8 cellular contexts compared by ENCODE assay signal in genomic region chr1:81802601-81803422, GRCh38. TPM values are rescaled to one million over a fixed set of nuclear protein-coding genes. Genes with fewer than 3 reads are reported as not detected.
DNase-seq lines count a peak whose midpoint lies in the region; ATAC-seq and TF ChIP-seq lines count a peak whose summit lies in the region.

No MANE protein-coding gene starts in this region.

- H3K4me3 ChIP-seq in HEK293 (ENCODE audit: low read depth, low read length): peak overlapping the region; percentile 99
- peak overlapping the region; percentile 73 for H3K4me3 ChIP-seq in fibroblast of mammary gland (ENCODE audit: control insufficient read depth, low read depth, low read length)
- H3K4me3 ChIP-seq in naive thymus-derived CD4-positive, alpha-beta T cell (ENCODE audit: low read length): no peak overlapping the region

- DNase-seq in ACHN (peak; percentile 62), RWPE1 (ENCODE audit: low spot score) (peak; percentile 23), fibroblast of mammary gland (ENCODE audit: low read depth) (peak; percentile 58), KBM-7 (no peak)
- no peak for DNase-seq in naive thymus-derived CD4-positive, alpha-beta T cell
- DNase-seq in effector CD8-positive, alpha-beta T cell (lab: John Stamatoyannopoulos, UW): no peak

- intact Hi-C loops in naive thymus-derived CD4-positive, alpha-beta T cell (cut with micrococcal nuclease): no loop called here

- peaks cover 0 to 18% (median 6%) of the 10 kb centered on the region in 7 donors for H3K4me1 Mint-ChIP-seq in naive thymus-derived CD4-positive, alpha-beta T cell

- H3K4me1 ChIP-seq in HEK293 (ENCODE audit: control insufficient read depth, insufficient read depth, low read length): peaks cover 18% of the 10 kb centered on the region
- H3K4me1 ChIP-seq in naive thymus-derived CD4-positive, alpha-beta T cell (ENCODE audit: control insufficient read depth in 2 of 2, insufficient read depth in 2 of 2, low read length in 2 of 2): no peaks in the 10 kb centered on the region

- TF ChIP-seq CTCF in HEK293 (tag by site-specific recombination; IDR thresholded peaks at IDR 0.05): peak; percentile 95
- TF ChIP-seq CTCF in RWPE1 (conservative IDR thresholded peaks at IDR 0.05; ENCODE audit: low read depth): peak; percentile 25; the same call in 1 of the 2 replicates
- peak; percentile 35 for TF ChIP-seq CTCF in fibroblast of mammary gland (conservative IDR thresholded peaks at IDR 0.05; ENCODE audit: control insufficient read depth, insufficient read depth, low read depth, low read length)

- no peaks in the 10 kb centered on the region for H3K27me3 ChIP-seq in naive thymus-derived CD4-positive, alpha-beta T cell (ENCODE audit: control insufficient read depth in 2 of 2, insufficient read depth in 2 of 2, low read length in 2 of 2)

- peak; percentile 10 for ATAC-seq in naive thymus-derived CD4-positive, alpha-beta T cell
- no peak for ATAC-seq in HG02642 (IDR thresholded peaks at IDR 0.05; ENCODE audit: poor library complexity, unreplicated experiment)

- H3K36me3 Mint-ChIP-seq in naive thymus-derived CD4-positive, alpha-beta T cell: peaks cover 0 to 5% (median 0%) of the 10 kb centered on the region in 5 donors

- CTCF ChIA-PET in HEK293 (lab: Yijun Ruan, JAX) (interaction anchor here (0.7 to 0.8 kb wide), 2 partner anchors 94 to 236 kb away, joined by 3 to 4 read pairs; no protein-coding TSS in a partner anchor), RWPE1 (lab: Yijun Ruan, JAX) (interaction anchor here (0.7 to 1.4 kb wide), 4 partner anchors 10 to 1318 kb away, joined by 3 to 6 read pairs (median 3); no protein-coding TSS in a partner anchor)
- CTCF ChIA-PET in naive thymus-derived CD4-positive, alpha-beta T cell (lab: Charles Lee): no interaction called here

- peaks cover 0 to 7% (median 0%) of the 10 kb centered on the region in 11 donors for H3K9me3 Mint-ChIP-seq in naive thymus-derived CD4-positive, alpha-beta T cell

- peak overlapping the region in 2 of 10 donors; percentile 39 to 65 for H3K4me3 Mint-ChIP-seq in naive thymus-derived CD4-positive, alpha-beta T cell

- H3K27ac Mint-ChIP-seq in naive thymus-derived CD4-positive, alpha-beta T cell: no peak overlapping the region

- in situ Hi-C loops in ACHN (cut with HindIII; ENCODE audit: low pct_ligation_motif_present, low pct_unique_long_range_greater_than_20kb, low sequenced_read_pairs): no loop called here
- in situ Hi-C loops in KBM-7 (cut with MboI; ENCODE audit: low pct_unique_long_range_greater_than_20kb, low sequenced_read_pairs): no loop called here

- POLR2A ChIA-PET in HEK293 (lab: Yijun Ruan, JAX): interaction anchor here (2.2 kb wide), 1 partner anchor 10 kb away, joined by 7 read pairs; no protein-coding TSS in a partner anchor
- POLR2A ChIA-PET in RWPE1 (lab: Yijun Ruan, JAX; ENCODE audit: low non-redundant PET): no interaction called here
- POLR2A ChIA-PET in naive thymus-derived CD4-positive, alpha-beta T cell (lab: Charles Lee): no interaction called here

- no peaks in the 10 kb centered on the region for H3K9me3 ChIP-seq in HEK293 (ENCODE audit: control insufficient read depth, insufficient read depth, low read depth, low read length)
- H3K9me3 ChIP-seq in naive thymus-derived CD4-positive, alpha-beta T cell (ENCODE audit: control insufficient read depth in 2 of 3, low read length in 3 of 3): no peaks in the 10 kb centered on the region

- no peaks in the 10 kb centered on the region for H3K36me3 ChIP-seq in HEK293 (ENCODE audit: control insufficient read depth in 2 of 2, insufficient read depth in 1 of 2, low read length in 2 of 2)
- H3K36me3 ChIP-seq in naive thymus-derived CD4-positive, alpha-beta T cell (ENCODE audit: control insufficient read depth in 2 of 3, insufficient read depth in 3 of 3, low read length in 3 of 3): no peaks in the 10 kb centered on the region

- H3K27ac ChIP-seq in HEK293 (ENCODE audit: extremely low read depth, low read depth, low read length) (peak overlapping the region; percentile 95), RWPE1 (peak overlapping the region; percentile 82)
- no peak overlapping the region for H3K27ac ChIP-seq in naive thymus-derived CD4-positive, alpha-beta T cell (ENCODE audit: low read depth, low read length)

- H3K27me3 Mint-ChIP-seq in naive thymus-derived CD4-positive, alpha-beta T cell: peaks cover 41 to 67% (median 49%) of the 10 kb centered on the region in 5 donors

TF ChIP-seq in HEK293, 187 proteins besides CTCF, POLR2A, EP300 and RAD21 (continues in another document):
- TF ChIP-seq ZNF2 (tag by site-specific recombination; IDR thresholded peaks at IDR 0.05) (peak; percentile 42; the same call in 1 of the 2 replicates), ZBTB26 (tag by site-specific recombination; optimal IDR thresholded peaks at IDR 0.05) (peak; percentile 85), ZNF175 (tag by site-specific recombination; IDR thresholded peaks at IDR 0.05) (no peak), REST (tag by site-specific recombination; IDR thresholded peaks at IDR 0.05) (0 out of 2 replicates have a peak, but pooled peaks have one; percentile 9), PRDM10 (tag by site-specific recombination; IDR thresholded peaks at IDR 0.05) (peak; percentile 92), ZNF488 (tag by site-specific recombination; IDR thresholded peaks at IDR 0.05) (no peak), REPIN1 (tag by site-specific recombination; IDR thresholded peaks at IDR 0.05; ENCODE audit: low read depth) (0 out of 2 replicates have a peak, but pooled peaks have one; percentile 56), SP2 (tag by site-specific recombination; IDR thresholded peaks at IDR 0.05) (peak; percentile 53; the same call in 1 of the 2 replicates)

RNA-seq across cellular contexts. Expression of gene ADGRL2, which starts 2.1 kb away (rescaled TPM):
- total RNA-seq in naive thymus-derived CD4-positive, alpha-beta T cell: not detected
- polyA plus RNA-seq in naive thymus-derived CD4-positive, alpha-beta T cell: not detected

Comparison
In these comparisons a context has a peak if more than half of its experiments do, and no peak if none do; other contexts are left out.
1. DNase-seq: peak in ACHN (single experiment), RWPE1 (single experiment) and fibroblast of mammary gland (single experiment); none in naive thymus-derived CD4-positive, alpha-beta T cell (0 of 9), KBM-7 (single experiment) and effector CD8-positive, alpha-beta T cell (single experiment).
2. CTCF ChIP-seq: peak in every context shown above with its lines; median percentile 95 in HEK293; 35 in fibroblast of mammary gland; 25 in RWPE1.